Comparison of ENCODE assay signal across 9 cellular contexts in the genomic region with DNA sequence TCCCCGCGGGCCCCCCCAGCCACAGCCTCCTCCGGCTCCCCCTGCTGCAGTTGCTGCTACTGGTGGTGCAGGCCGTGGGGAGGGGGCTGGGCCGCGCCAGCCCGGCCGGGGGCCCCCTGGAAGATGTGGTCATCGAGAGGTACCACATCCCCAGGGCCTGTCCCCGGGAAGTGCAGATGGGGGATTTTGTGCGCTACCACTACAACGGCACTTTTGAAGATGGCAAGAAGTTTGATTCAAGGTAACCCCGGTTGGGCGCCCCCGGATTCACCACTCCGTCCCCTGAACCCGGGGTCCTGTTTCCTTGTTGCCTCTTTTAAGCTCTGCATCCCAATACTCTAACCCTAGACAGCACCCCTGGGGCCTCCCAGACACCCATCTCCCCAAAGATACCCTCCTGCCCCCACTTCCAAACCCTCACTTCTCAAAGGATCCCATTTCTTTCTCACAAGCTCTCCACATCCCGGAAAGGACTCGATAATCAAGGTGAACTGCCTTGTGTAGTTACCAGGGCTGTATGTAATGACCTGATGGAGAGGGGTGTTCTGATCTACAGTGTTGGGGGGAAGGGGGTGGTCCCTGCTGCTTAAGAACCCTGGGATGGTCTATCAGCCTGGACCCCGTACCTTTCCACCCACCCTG. TPM values are rescaled to one million over a fixed set of nuclear protein-coding genes. Genes with fewer than 3 reads are reported as not detected.
DNase-seq lines count a peak whose midpoint lies in the region; ATAC-seq, FAIRE-seq and TF ChIP-seq lines count a peak whose summit lies in the region.
"Had no signal": no experiment of that assay in that cellular context is flagged by ENCODE, and none has a peak within 500 bp of the region (broad histone marks: within the 10 kb centered on the region; RNA-seq: fewer than 3 reads in every experiment).

No MANE protein-coding gene starts in this region.

- no peak for DNase-seq in left ventricle myocardium inferior
- no peak for DNase-seq in left cardiac atrium
- DNase-seq in bronchial epithelial cell (ENCODE audit: low read depth): no peak
- DNase-seq in uterus: no peak
- no peak for DNase-seq in SIG-M5 (lab: John Stamatoyannopoulos, UW)
- DNase-seq in stimulated activated CD4-positive, alpha-beta T cell treated with anti-CD3 and anti-CD28 coated beads, Interleukin-15, amount 100 ng/mL, for 24 hours: no peak

- H3K4me1 ChIP-seq in left ventricle myocardium inferior (peaks cover 39% of the 10 kb centered on the region), muscle layer of colon (ENCODE audit: insufficient read depth, low read length) (peaks cover 20% of the 10 kb centered on the region), uterus (peaks cover 0 to 7% of the 10 kb centered on the region in 2 donors)

- H3K9ac ChIP-seq in muscle layer of colon (ENCODE audit: low read length): peak overlapping the region; percentile 45

- intact Hi-C loops in left ventricle myocardium inferior (cut with micrococcal nuclease) (no loop called here), left cardiac atrium (cut with DNase I) (no loop called here), uterus (cut with DNase I; ENCODE audit: low total_unique reads) (no loop called here)

- FAIRE-seq in bronchial epithelial cell (lab: Jason Lieb, UNC): no peak

- H3K36me3 ChIP-seq in left ventricle myocardium inferior (no peaks in the 10 kb centered on the region), bronchial epithelial cell (ENCODE audit: control insufficient read depth, insufficient read depth, low read length) (peaks cover 6% of the 10 kb centered on the region), muscle layer of colon (ENCODE audit: insufficient read depth, low read length) (no peaks in the 10 kb centered on the region), uterus (no peaks in the 10 kb centered on the region)

- TF ChIP-seq POLR2A in uterus (IDR thresholded peaks at IDR 0.05): no peak

- H3K9me3 ChIP-seq in left ventricle myocardium inferior (replicated peaks) (no peaks in the 10 kb centered on the region), muscle layer of colon (ENCODE audit: low read length) (no peaks in the 10 kb centered on the region), uterus (no peaks in the 10 kb centered on the region)

- H3K27ac ChIP-seq in left ventricle myocardium inferior (replicated peaks) (peak overlapping the region; percentile 76), muscle layer of colon (ENCODE audit: low read depth, low read length) (peak overlapping the region; percentile 78), uterus (peak overlapping the region; percentile 83 to 86)
- H3K27ac ChIP-seq: SK-N-MC had no signal

- TF ChIP-seq CTCF in left ventricle myocardium inferior (IDR thresholded peaks at IDR 0.05; ENCODE audit: borderline replicate concordance) (no peak), bronchial epithelial cell (IDR thresholded peaks at IDR 0.05; ENCODE audit: insufficient read depth, low read length, severe bottlenecking) (no peak), uterus (IDR thresholded peaks at IDR 0.05) (no peak)

- ATAC-seq in left cardiac atrium (no peak), GM21423 (IDR thresholded peaks at IDR 0.05; ENCODE audit: unreplicated experiment) (no peak)

- peaks cover 4% of the 10 kb centered on the region for H3K27me3 ChIP-seq in left ventricle myocardium inferior (ENCODE audit: low read depth)
- no peaks in the 10 kb centered on the region for H3K27me3 ChIP-seq in bronchial epithelial cell (ENCODE audit: control insufficient read depth, insufficient read depth, low read length)
- H3K27me3 ChIP-seq in muscle layer of colon (ENCODE audit: control insufficient read depth in 1 of 2, insufficient read depth in 2 of 2, low read length in 2 of 2): no peaks in the 10 kb centered on the region
- no peaks in the 10 kb centered on the region for H3K27me3 ChIP-seq in uterus

- H3K4me3 ChIP-seq in left ventricle myocardium inferior: peak overlapping the region; percentile 89
- peak overlapping the region; percentile 57 for H3K4me3 ChIP-seq in bronchial epithelial cell (ENCODE audit: low read depth, low read length)
- peak overlapping the region; percentile 38 to 90 for H3K4me3 ChIP-seq in muscle layer of colon (ENCODE audit: low read depth in 1 of 2, low read length in 2 of 2)
- H3K4me3 ChIP-seq in uterus: peak overlapping the region; percentile 74 to 78

RNA-seq across cellular contexts. Expression of gene FKBP10, which starts 0.4 kb away (rescaled TPM):
- total RNA-seq in left ventricle myocardium inferior (10.4 TPM), left cardiac atrium (10 to 100 TPM; 33.0 to 47.3 TPM), bronchial epithelial cell (64.1 and 81.6 TPM in 2 replicates), uterus (100 to 1,000 TPM in 2 of 4 donors, 10 to 100 TPM in 2; 22.9 to 226 (median 89.5) TPM)

RNA-seq across cellular contexts. Expression of gene P3H4, which starts 1.4 kb away (rescaled TPM):
- total RNA-seq in left ventricle myocardium inferior (6.0 TPM), left cardiac atrium (10 to 100 TPM; 12.0 to 13.8 TPM), bronchial epithelial cell (32.1 and 47.1 TPM in 2 replicates), uterus (10 to 100 TPM in 3 of 4 donors, 1 to 10 TPM in 1; 10.0 to 67.0 (median 35.1) TPM)

RNA-seq across cellular contexts. Expression of gene NT5C3B, which starts 22.9 kb away (rescaled TPM):
- total RNA-seq in left ventricle myocardium inferior (18.3 TPM), left cardiac atrium (10 to 100 TPM; 27.8 to 42.1 TPM), bronchial epithelial cell (81.2 and 124 TPM in 2 replicates), uterus (10 to 100 TPM; 32.5 to 77.9 (median 68.1) TPM)

RNA-seq across cellular contexts. Expression of gene KLHL10, which starts 24.5 kb away (rescaled TPM):
- total RNA-seq in left ventricle myocardium inferior (not detected), left cardiac atrium (under 1 TPM; 0.18 to 0.32 TPM), bronchial epithelial cell (under 0.01 and 0.13 TPM in 2 replicates), uterus (1 to 10 TPM in 1 of 4 donors, under 1 TPM in 1, not detected in 2; 0.70 to 1.2 TPM)

RNA-seq across cellular contexts. Expression of gene JUP, which starts 26.6 kb away (rescaled TPM):
- total RNA-seq in left ventricle myocardium inferior: 160 TPM
- total RNA-seq in left cardiac atrium: 100 to 1,000 TPM; 117 to 139 TPM
- 227 and 407 TPM in 2 replicates for total RNA-seq in bronchial epithelial cell
- total RNA-seq in uterus: 100 to 1,000 TPM in 1 of 4 donors, 10 to 100 TPM in 3; 49.1 to 110 (median 70.0) TPM
